1 cellular context compared by ENCODE assay signal in genomic region chr3:125019271-125019670, GRCh38.
TF ChIP-seq lines count a peak whose summit lies in the region.

No MANE protein-coding gene starts in this region.

TF ChIP-seq in endothelial cell of umbilical vein, 7 proteins besides CTCF, POLR2A, EP300 and RAD21:
- TF ChIP-seq JUN (IDR thresholded peaks at IDR 0.05; ENCODE audit: borderline replicate concordance, insufficient read depth, insufficient read length, low read depth) = no peak
- TF ChIP-seq POLR2AphosphoS5 (IDR thresholded peaks at IDR 0.05; ENCODE audit: insufficient read depth, low read depth, low read length) = no peak
- TF ChIP-seq MYC (IDR thresholded peaks at IDR 0.05; ENCODE audit: low read depth, low read length) = no peak
